In genomic region chr21:38290809-38291208, GRCh38 we compare ENCODE assay signal across 18 cellular contexts. TPM values are rescaled to one million over a fixed set of nuclear protein-coding genes. Genes with fewer than 3 reads are reported as not detected.
"Had no signal": no experiment of that assay in that cellular context is flagged by ENCODE, and none has a peak within 500 bp of the region (broad histone marks: within the 10 kb centered on the region; RNA-seq: fewer than 3 reads in every experiment).

No MANE protein-coding gene starts in this region.

- H3K27me3 ChIP-seq: pancreas, tibial nerve had no signal

- H3K36me3 Mint-ChIP-seq: immature natural killer cell; memory B cell; stimulated activated effector memory CD8-positive, alpha-beta T cell treated with anti-CD3 and anti-CD28 coated beads, Interleukin-12 subunit alpha, Interleukin-12 subunit beta, amount 100 ng/mL, for 72 hours had no signal

- H3K4me1 ChIP-seq: pancreas had no signal

- H3K27ac Mint-ChIP-seq: activated CD4-positive, alpha-beta T cell treated with anti-CD3 and anti-CD28 coated beads for 36 hours; activated CD8-positive, alpha-beta T cell treated with anti-CD3 and anti-CD28 coated beads for 36 hours; activated naive CD8-positive, alpha-beta T cell treated with anti-CD3 and anti-CD28 coated beads, Interleukin-2, amount 50 U/mL, for 24 hours; activated T-cell treated with anti-CD3 and anti-CD28 coated beads, Interleukin-2, amount 50 U/mL, for 72 hours; effector memory CD8-positive, alpha-beta T cell; immature natural killer cell; memory B cell; stimulated activated effector memory CD8-positive, alpha-beta T cell treated with anti-CD3 and anti-CD28 coated beads, Interleukin-12 subunit alpha, Interleukin-12 subunit beta, amount 100 ng/mL, for 72 hours had no signal

- DNase-seq: activated CD4-positive, alpha-beta T cell treated with anti-CD3 and anti-CD28 coated beads for 36 hours; activated CD8-positive, alpha-beta memory T cell treated with anti-CD3 and anti-CD28 coated beads, Interleukin-2, amount 50 U/mL, for 4 hours; activated CD8-positive, alpha-beta T cell treated with anti-CD3 and anti-CD28 coated beads for 36 hours; activated gamma-delta T cell treated with Interleukin-2 at 50 U/mL for 16 hours; activated naive CD8-positive, alpha-beta T cell treated with anti-CD3 and anti-CD28 coated beads, Interleukin-2, amount 50 U/mL, for 24 hours; activated T-cell treated with anti-CD3 and anti-CD28 coated beads, Interleukin-2, amount 50 U/mL, for 72 hours; caudate nucleus; cortex of kidney; effector memory CD8-positive, alpha-beta T cell; immature natural killer cell; left cardiac atrium; pancreas; T-helper 9 cell had no signal

- H3K27ac ChIP-seq: VCaP had no signal

- H3K4me3 Mint-ChIP-seq: activated CD4-positive, alpha-beta T cell treated with anti-CD3 and anti-CD28 coated beads for 36 hours; activated CD8-positive, alpha-beta T cell treated with anti-CD3 and anti-CD28 coated beads for 36 hours; activated naive CD8-positive, alpha-beta T cell treated with anti-CD3 and anti-CD28 coated beads, Interleukin-2, amount 50 U/mL, for 24 hours; activated T-cell treated with anti-CD3 and anti-CD28 coated beads, Interleukin-2, amount 50 U/mL, for 72 hours; effector memory CD8-positive, alpha-beta T cell; immature natural killer cell; memory B cell; stimulated activated effector memory CD8-positive, alpha-beta T cell treated with anti-CD3 and anti-CD28 coated beads, Interleukin-12 subunit alpha, Interleukin-12 subunit beta, amount 100 ng/mL, for 72 hours had no signal

- H3K4me1 Mint-ChIP-seq: immature natural killer cell; memory B cell; stimulated activated effector memory CD8-positive, alpha-beta T cell treated with anti-CD3 and anti-CD28 coated beads, Interleukin-12 subunit alpha, Interleukin-12 subunit beta, amount 100 ng/mL, for 72 hours had no signal

- H3K9me3 ChIP-seq: pancreas, tibial nerve had no signal

- H3K27me3 Mint-ChIP-seq: memory B cell had no signal

- H3K4me3 ChIP-seq: pancreas, tibial nerve had no signal

- ATAC-seq: activated CD4-positive, alpha-beta T cell treated with anti-CD3 and anti-CD28 coated beads for 36 hours; activated CD8-positive, alpha-beta T cell treated with anti-CD3 and anti-CD28 coated beads for 36 hours; activated naive CD8-positive, alpha-beta T cell treated with anti-CD3 and anti-CD28 coated beads, Interleukin-2, amount 50 U/mL, for 24 hours; activated T-cell treated with anti-CD3 and anti-CD28 coated beads, Interleukin-2, amount 50 U/mL, for 72 hours; effector memory CD8-positive, alpha-beta T cell; left cardiac atrium; pancreas; stimulated activated effector memory CD8-positive, alpha-beta T cell treated with anti-CD3 and anti-CD28 coated beads, Interleukin-12 subunit alpha, Interleukin-12 subunit beta, amount 100 ng/mL, for 72 hours had no signal

- H3K9me3 Mint-ChIP-seq: activated CD8-positive, alpha-beta T cell treated with anti-CD3 and anti-CD28 coated beads for 36 hours; activated naive CD8-positive, alpha-beta T cell treated with anti-CD3 and anti-CD28 coated beads, Interleukin-2, amount 50 U/mL, for 24 hours; activated T-cell treated with anti-CD3 and anti-CD28 coated beads, Interleukin-2, amount 50 U/mL, for 72 hours; effector memory CD8-positive, alpha-beta T cell; immature natural killer cell; memory B cell; stimulated activated effector memory CD8-positive, alpha-beta T cell treated with anti-CD3 and anti-CD28 coated beads, Interleukin-12 subunit alpha, Interleukin-12 subunit beta, amount 100 ng/mL, for 72 hours had no signal

- H3K36me3 ChIP-seq: tibial nerve had no signal

RNA-seq across cellular contexts. Expression of gene KCNJ15, which starts 34.0 kb away (rescaled TPM):
- polyA plus RNA-seq: immature natural killer cell, neural cell had no signal
